In genomic region chr11:108197351-108197750, GRCh38 we compare ENCODE assay signal across 14 cellular contexts. TPM values are rescaled to one million over a fixed set of nuclear protein-coding genes. Genes with fewer than 3 reads are reported as not detected.
DNase-seq lines count a peak whose midpoint lies in the region; ATAC-seq, FAIRE-seq and TF ChIP-seq lines count a peak whose summit lies in the region.
"Had no signal": no experiment of that assay in that cellular context is flagged by ENCODE, and none has a peak within 500 bp of the region (broad histone marks: within the 10 kb centered on the region; RNA-seq: fewer than 3 reads in every experiment).

No MANE protein-coding gene starts in this region.

- peaks cover 45% of the 10 kb centered on the region for H3K4me1 ChIP-seq in CD8-positive, alpha-beta memory T cell (ENCODE audit: insufficient read depth, low read length)
- peaks cover 8 to 25% of the 10 kb centered on the region in 2 experiments for H3K4me1 ChIP-seq in K562 (replicated peaks in 1 of 2; ENCODE audit: control insufficient read depth in 2 of 2, insufficient read depth in 2 of 2, low read length in 2 of 2)
- H3K4me1 ChIP-seq: BE2C, breast epithelium had no signal

- CTCF ChIA-PET in CD8-positive, alpha-beta memory T cell (lab: Charles Lee): no interaction called here
- CTCF ChIA-PET in K562 (lab: Yijun Ruan, JAX; ENCODE audit: low intra/inter-chr PET ratio): no interaction called here

- POLR2A ChIA-PET in CD8-positive, alpha-beta memory T cell (lab: Charles Lee): interaction anchor here (0.6 kb wide), 1 partner anchor 36 kb away, joined by 8 read pairs; no protein-coding TSS in a partner anchor
- POLR2A ChIA-PET in K562 (lab: Yijun Ruan, JAX): no interaction called here

- peaks cover 61% of the 10 kb centered on the region for H3K79me2 ChIP-seq in K562 (ENCODE audit: control insufficient read depth, insufficient read depth, low read length)

- H3K4me2 ChIP-seq in K562 (ENCODE audit: insufficient read depth, low read length): no peak overlapping the region

- H3K4me3 ChIP-seq in CD8-positive, alpha-beta memory T cell (ENCODE audit: low read length): no peak overlapping the region
- no peak overlapping the region for H3K4me3 ChIP-seq in K562
- H3K4me3 ChIP-seq: breast epithelium, left ventricle myocardium inferior had no signal

- H3K4me3 Mint-ChIP-seq in CD8-positive, alpha-beta memory T cell: peak overlapping the region in 1 of 7 donors; percentile 37

- TF ChIP-seq EP300 in K562 (IDR thresholded peaks at IDR 0.05; ENCODE audit: low read length): no peak

- peak overlapping the region; percentile 11 to 86 (median 66) for H3K27ac Mint-ChIP-seq in CD8-positive, alpha-beta memory T cell

- no peak for FAIRE-seq in K562 (lab: Jason Lieb, UNC)

- no peak overlapping the region for H2AFZ ChIP-seq in K562 (ENCODE audit: low read depth, low read length)

- TF ChIP-seq RAD21 in K562 (CRISPR knock-in tag; conservative IDR thresholded peaks at IDR 0.05 in 1 of 2, IDR thresholded peaks at IDR 0.05 in 1 of 2): no peak

- H3K27ac ChIP-seq in CD8-positive, alpha-beta memory T cell (ENCODE audit: low read depth, low read length): no peak overlapping the region
- no peak overlapping the region for H3K27ac ChIP-seq in K562 (ENCODE audit: extremely low read depth, low read depth, low read length)
- H3K27ac ChIP-seq: breast epithelium, left ventricle myocardium inferior had no signal

- H4K20me1 ChIP-seq in K562 (replicated peaks; ENCODE audit: control insufficient read depth, insufficient read depth, low read length): peaks cover 10% of the 10 kb centered on the region; the same call in 1 of the 2 replicates

- H3K27me3 ChIP-seq in CD8-positive, alpha-beta memory T cell (ENCODE audit: insufficient read depth, low read length, poor library complexity, severe bottlenecking): no peaks in the 10 kb centered on the region
- no peaks in the 10 kb centered on the region for H3K27me3 ChIP-seq in K562 (ENCODE audit: control insufficient read depth in 2 of 2, insufficient read depth in 2 of 2, low read length in 2 of 2)
- H3K27me3 ChIP-seq: BE2C, breast epithelium had no signal

- H3K9ac ChIP-seq in K562 (ENCODE audit: insufficient read depth in 1 of 2, low read depth in 2 of 2, low read length in 2 of 2): no peak overlapping the region

- BruUV-seq in K562 (replicated peaks; lab: Mats Ljungman, UMichigan): no TSS peak

- no peak for TF ChIP-seq POLR2A in GM18505 (IDR thresholded peaks at IDR 0.05; ENCODE audit: borderline replicate concordance, extremely low read depth, insufficient read depth, insufficient read length)
- TF ChIP-seq POLR2A in K562 (conservative IDR thresholded peaks at IDR 0.05): no peak

- H3K9me3 ChIP-seq in CD8-positive, alpha-beta memory T cell (ENCODE audit: low read length): no peaks in the 10 kb centered on the region
- no peaks in the 10 kb centered on the region for H3K9me3 ChIP-seq in K562 (replicated peaks; ENCODE audit: control insufficient read depth, insufficient read depth, low read depth, low read length)
- H3K9me3 ChIP-seq: BE2C, breast epithelium, left ventricle myocardium inferior had no signal

- peak; percentile 37 for ATAC-seq in GM18505 (IDR thresholded peaks at IDR 0.05; ENCODE audit: unreplicated experiment)
- ATAC-seq in HG02852 (IDR thresholded peaks at IDR 0.05; ENCODE audit: unreplicated experiment): peak; percentile 28
- no peak for ATAC-seq in K562
- ATAC-seq in GM21526 (IDR thresholded peaks at IDR 0.05; ENCODE audit: low FRiP score, unreplicated experiment): no peak

- H3K36me3 Mint-ChIP-seq in CD8-positive, alpha-beta memory T cell: peaks cover 0 to 76% (median 11%) of the 10 kb centered on the region in 3 donors

- H3K9me1 ChIP-seq in K562 (ENCODE audit: control insufficient read depth, insufficient read depth, low read length): no peaks in the 10 kb centered on the region

- no peak for TF ChIP-seq CTCF in K562 (IDR thresholded peaks at IDR 0.05 in 2 of 3, conservative IDR thresholded peaks at IDR 0.05 in 1 of 3; ENCODE audit: insufficient read depth in 2 of 3, low read depth in 1 of 3, low read length in 3 of 3)

- no peak for DNase-seq in CD8-positive, alpha-beta memory T cell
- DNase-seq in K562 (ENCODE audit: extremely low read depth in 1 of 4, low spot score in 3 of 4): no peak
- no peak for DNase-seq in CD1c-positive myeloid dendritic cell (ENCODE audit: extremely low spot score)
- DNase-seq in C1 segment of cervical spinal cord (lab: John Stamatoyannopoulos, UW): no peak
- DNase-seq: activated CD4-positive, alpha-beta T cell treated with anti-CD3 and anti-CD28 coated beads, Interleukin-2, amount 50 U/mL, for 4 hours; BE2C; DMS79; left ventricle myocardium inferior; NCI-H2171; stimulated activated CD4-positive, alpha-beta T cell treated with anti-CD3 and anti-CD28 coated beads, Interleukin-15, amount 100 ng/mL, for 24 hours had no signal

- H3K27me3 Mint-ChIP-seq in CD8-positive, alpha-beta memory T cell: no peaks in the 10 kb centered on the region

- in situ Hi-C loops in K562 (cut with MboI): no loop called here

- intact Hi-C loops in K562 (cut with micrococcal nuclease): no loop called here

- peaks cover 29% of the 10 kb centered on the region for H3K36me3 ChIP-seq in CD8-positive, alpha-beta memory T cell (ENCODE audit: insufficient read depth, low read length)
- peaks cover 71% of the 10 kb centered on the region for H3K36me3 ChIP-seq in K562 (ENCODE audit: control insufficient read depth, insufficient read depth, low read length)
- H3K36me3 ChIP-seq: breast epithelium had no signal

- peaks cover 45 to 74% (median 66%) of the 10 kb centered on the region in 3 donors for H3K4me1 Mint-ChIP-seq in CD8-positive, alpha-beta memory T cell

- no peaks in the 10 kb centered on the region for H3K9me3 Mint-ChIP-seq in CD8-positive, alpha-beta memory T cell

TF ChIP-seq in K562, 482 proteins besides CTCF, POLR2A, EP300 and RAD21:
- TF ChIP-seq MYNN (IDR thresholded peaks at IDR 0.05): 0 out of 2 replicates have a peak, but pooled peaks have one; percentile 24
- TF ChIP-seq MYNN (CRISPR knock-in tag; IDR thresholded peaks at IDR 0.05): no peak
- no peak for TF ChIP-seq ZBTB8A (IDR thresholded peaks at IDR 0.05; ENCODE audit: partially characterized antibody)

RNA-seq across cellular contexts. Expression of gene NPAT, which starts 25.1 kb away (rescaled TPM):
- total RNA-seq in CD8-positive, alpha-beta memory T cell: 10 to 100 TPM; 38.9 to 39.7 TPM
- 39.6 TPM for polyA plus RNA-seq in CD8-positive, alpha-beta memory T cell
- total RNA-seq in K562 (2011; cell fraction: chromatin; rRNA removed; ENCODE audit: low replicate concordance): 23.8 and 90.2 TPM in 2 replicates
- 13.3 and 24.3 TPM in 2 replicates for total RNA-seq in K562 (2011; cell fraction: nucleolus; rRNA removed)
- 29.5 and 35.3 TPM in 2 replicates for total RNA-seq in K562 (2011; cell fraction: nucleoplasm; rRNA removed)
- total RNA-seq in K562 (2014; rRNA removed): 16.1 and 18.8 TPM in 2 replicates
- 30.0 and 35.1 TPM in 2 replicates for total RNA-seq in K562 (2014; rRNA removed; fragmentation: Illumina TruSeq; extraction: Trizol)
- 27.4 and 27.7 TPM in 2 replicates for total RNA-seq in K562 (2015; rRNA removed; fragmentation: Illumina TruSeq; extraction: Trizol)
- 21.6 and 22.1 TPM in 2 replicates for total RNA-seq in K562 (2021)
- polyA plus RNA-seq in K562 (2011; rRNA removed): 21.1 and 24.4 TPM in 2 replicates
- 5.4 and 8.4 TPM in 2 replicates for polyA plus RNA-seq in K562 (2011; cell fraction: cytosol; rRNA removed)
- polyA plus RNA-seq in K562 (2011; cell fraction: nucleus; rRNA removed): 25.9 and 29.4 TPM in 2 replicates
- polyA plus RNA-seq in K562 (2012): 8.5 and 11.3 TPM in 2 replicates
- 19.2 and 22.8 TPM in 2 replicates for polyA plus RNA-seq in K562 (2014; fragmentation: Illumina TruSeq; extraction: Trizol)
- 10 to 100 TPM in 1 of 2 experiments, 1 to 10 TPM in 1; 8.8 to 11.1 TPM for polyA plus RNA-seq in K562 (2014; fragmentation: Nextera tagmentation; extraction: Ambion mirVana)
- polyA plus RNA-seq in K562 (2014; rRNA removed): 15.9 and 17.3 TPM in 2 replicates
- polyA minus RNA-seq in K562 (2011; rRNA and poly(A)+ RNA removed): 56.2 and 59.9 TPM in 2 replicates
- polyA minus RNA-seq in K562 (2011; cell fraction: cytosol; rRNA and poly(A)+ RNA removed): 14.9 and 19.6 TPM in 2 replicates
- polyA minus RNA-seq in K562 (2011; cell fraction: nucleus; rRNA and poly(A)+ RNA removed): 22.9 and 42.9 TPM in 2 replicates

RNA-seq across cellular contexts. Expression of gene ATM, which starts 25.5 kb away (rescaled TPM):
- total RNA-seq in CD8-positive, alpha-beta memory T cell: 10 to 100 TPM; 76.0 to 77.1 TPM
- polyA plus RNA-seq in CD8-positive, alpha-beta memory T cell: 87.1 TPM
- total RNA-seq in K562 (2011; cell fraction: chromatin; rRNA removed; ENCODE audit: low replicate concordance): 94.8 and 383 TPM in 2 replicates
- total RNA-seq in K562 (2011; cell fraction: nucleolus; rRNA removed): 55.4 and 62.4 TPM in 2 replicates
- total RNA-seq in K562 (2011; cell fraction: nucleoplasm; rRNA removed): 146 and 241 TPM in 2 replicates
- total RNA-seq in K562 (2014; rRNA removed): 22.6 and 34.8 TPM in 2 replicates
- 44.0 and 45.4 TPM in 2 replicates for total RNA-seq in K562 (2014; rRNA removed; fragmentation: Illumina TruSeq; extraction: Trizol)
- total RNA-seq in K562 (2015; rRNA removed; fragmentation: Illumina TruSeq; extraction: Trizol): 41.4 and 43.0 TPM in 2 replicates
- 26.2 and 26.9 TPM in 2 replicates for total RNA-seq in K562 (2021)
- polyA plus RNA-seq in K562 (2011; rRNA removed): 42.4 and 46.8 TPM in 2 replicates
- 6.2 and 19.0 TPM in 2 replicates for polyA plus RNA-seq in K562 (2011; cell fraction: cytosol; rRNA removed)
- 58.4 and 79.4 TPM in 2 replicates for polyA plus RNA-seq in K562 (2011; cell fraction: nucleus; rRNA removed)
- polyA plus RNA-seq in K562 (2012): 11.2 and 15.4 TPM in 2 replicates
- polyA plus RNA-seq in K562 (2014; fragmentation: Illumina TruSeq; extraction: Trizol): 16.8 and 23.0 TPM in 2 replicates
- 1 to 10 TPM; 8.3 to 9.0 TPM for polyA plus RNA-seq in K562 (2014; fragmentation: Nextera tagmentation; extraction: Ambion mirVana)
- 24.3 and 24.7 TPM in 2 replicates for polyA plus RNA-seq in K562 (2014; rRNA removed)
- polyA minus RNA-seq in K562 (2011; rRNA and poly(A)+ RNA removed): 125 and 138 TPM in 2 replicates
- 19.8 and 31.4 TPM in 2 replicates for polyA minus RNA-seq in K562 (2011; cell fraction: cytosol; rRNA and poly(A)+ RNA removed)
- 130 and 239 TPM in 2 replicates for polyA minus RNA-seq in K562 (2011; cell fraction: nucleus; rRNA and poly(A)+ RNA removed)

Comparison
In these comparisons a context has a peak if more than half of its experiments do, and no peak if none do; other contexts are left out.
1. ATAC-seq: peak in GM18505 (single experiment) and HG02852 (single experiment); none in K562 (single experiment) and GM21526 (single experiment).